7 cellular contexts compared by ENCODE assay signal in the genomic region with DNA sequence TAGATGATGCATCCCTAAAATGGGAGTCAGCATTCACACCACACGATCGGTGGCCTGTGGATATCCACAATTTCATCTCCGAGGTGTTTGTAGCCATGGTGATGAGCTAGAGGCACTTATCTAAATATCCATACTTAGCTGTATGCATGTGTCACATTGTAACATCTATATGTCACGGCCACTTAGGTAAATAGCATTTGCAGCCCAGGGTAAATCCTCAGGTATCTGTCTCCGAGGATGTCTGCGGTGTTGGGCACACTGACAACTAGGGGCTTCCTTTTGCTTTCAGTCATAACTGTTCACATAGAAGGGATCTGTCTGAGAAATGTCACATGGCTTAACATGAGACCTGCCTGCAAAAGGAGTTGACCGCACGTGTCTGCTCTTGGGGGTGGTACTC.
"Had no signal": no experiment of that assay in that cellular context is flagged by ENCODE, and none has a peak within 500 bp of the region (broad histone marks: within the 10 kb centered on the region; RNA-seq: fewer than 3 reads in every experiment).

No MANE protein-coding gene starts in this region.

- FAIRE-seq: K562 had no signal

- H3K4me1 Mint-ChIP-seq: IgD-negative memory B cell had no signal

- H3K4me2 ChIP-seq: KMS-11 had no signal

- H3K27ac ChIP-seq: HL-60, KMS-11 had no signal

- H3K4me3 Mint-ChIP-seq: IgD-negative memory B cell had no signal

- H3K27me3 Mint-ChIP-seq: IgD-negative memory B cell had no signal

- H3K36me3 Mint-ChIP-seq: IgD-negative memory B cell had no signal

- ATAC-seq: K562 had no signal

- DNase-seq: IMR-90, KBM-7, KG1 had no signal

- H3K9ac ChIP-seq: KMS-11 had no signal

- H3K4me3 ChIP-seq: K562 had no signal
